Comparison of ENCODE assay signal across 21 cellular contexts in the genomic region with DNA sequence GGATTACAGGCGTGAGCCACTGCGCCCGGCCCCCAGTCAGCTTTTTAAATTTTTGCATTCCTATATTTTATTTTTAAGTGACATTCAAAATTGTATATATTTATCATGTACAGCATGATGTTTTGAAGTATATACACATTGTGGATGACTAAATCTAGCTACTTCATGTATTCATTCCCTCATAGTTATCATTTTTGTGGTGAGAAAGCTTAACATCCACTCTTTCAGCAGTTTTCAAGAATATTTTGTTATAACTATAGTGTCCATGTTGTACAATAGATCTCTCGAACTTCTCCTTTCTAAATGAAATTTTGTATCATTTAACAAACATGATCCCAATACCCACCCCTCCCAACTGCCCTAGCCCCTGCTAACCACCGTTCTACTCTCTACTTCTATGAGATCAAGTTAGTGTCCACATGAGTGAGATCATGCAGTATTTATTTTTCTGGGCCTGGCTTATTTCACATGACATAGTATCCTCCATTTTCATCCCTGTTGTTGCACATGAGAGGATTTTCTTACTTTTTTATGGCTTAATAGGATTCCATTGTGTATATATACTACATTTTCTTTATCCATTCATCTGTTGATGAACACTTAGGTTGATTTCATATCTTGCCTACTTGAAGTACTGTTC. TPM values are rescaled to one million over a fixed set of nuclear protein-coding genes. Genes with fewer than 3 reads are reported as not detected.
"Had no signal": no experiment of that assay in that cellular context is flagged by ENCODE, and none has a peak within 500 bp of the region (broad histone marks: within the 10 kb centered on the region; RNA-seq: fewer than 3 reads in every experiment).

No MANE protein-coding gene starts in this region.

- H3K27me3 Mint-ChIP-seq: stimulated activated naive CD8-positive, alpha-beta T cell treated with anti-CD3 and anti-CD28 coated beads, Interleukin-15, Interleukin-2, amounts not matched to agents 100 ng/mL and 50 ng/mL, for 24 hours had no signal

- FAIRE-seq: keratinocyte had no signal

- H3K36me3 Mint-ChIP-seq: activated naive CD8-positive, alpha-beta T cell treated with anti-CD3 and anti-CD28 coated beads for 36 hours; memory B cell had no signal

- H3K27ac Mint-ChIP-seq: activated CD4-positive, alpha-beta T cell treated with anti-CD3 and anti-CD28 coated beads, Interleukin-2, amount 10 ng/mL, durations not matched to agents 7 days and 5 days; activated naive CD8-positive, alpha-beta T cell treated with anti-CD3 and anti-CD28 coated beads for 36 hours; activated T-helper 1 cell treated with anti-CD3 and anti-CD28 coated beads, Interleukin-12 subunit alpha, Interleukin-12 subunit beta, Interleukin-2, Interleukin-4 antibody, amounts not matched to agents 30 ng/mL and 10 ng/mL and 1 ng/mL, durations not matched to agents 14 hours and 24 hours and 36 hours; memory B cell; nephron progenitor cell; stimulated activated naive CD8-positive, alpha-beta T cell treated with anti-CD3 and anti-CD28 coated beads, Interleukin-15, Interleukin-2, amounts not matched to agents 100 ng/mL and 50 ng/mL, for 24 hours had no signal

- H3K4me1 Mint-ChIP-seq: activated CD4-positive, alpha-beta T cell treated with anti-CD3 and anti-CD28 coated beads, Interleukin-2, amount 10 ng/mL, durations not matched to agents 7 days and 5 days; activated naive CD8-positive, alpha-beta T cell treated with anti-CD3 and anti-CD28 coated beads for 36 hours; memory B cell; nephron progenitor cell had no signal

- DNase-seq: activated CD4-positive, alpha-beta T cell treated with anti-CD3 and anti-CD28 coated beads, Interleukin-2, amount 10 ng/mL, durations not matched to agents 7 days and 5 days; activated CD8-positive, alpha-beta memory T cell treated with anti-CD3 and anti-CD28 coated beads for 24 hours; activated naive CD8-positive, alpha-beta T cell treated with anti-CD3 and anti-CD28 coated beads for 36 hours; anterior cingulate cortex; cerebellar nuclear complex; left ventricle myocardium inferior; nephron progenitor cell; occipital lobe; psoas muscle; right lobe of liver; spleen; trophoblast cell had no signal

- H3K4me3 Mint-ChIP-seq: activated CD4-positive, alpha-beta T cell treated with anti-CD3 and anti-CD28 coated beads, Interleukin-2, amount 10 ng/mL, durations not matched to agents 7 days and 5 days; activated naive CD8-positive, alpha-beta T cell treated with anti-CD3 and anti-CD28 coated beads for 36 hours; activated T-helper 1 cell treated with anti-CD3 and anti-CD28 coated beads, Interleukin-12 subunit alpha, Interleukin-12 subunit beta, Interleukin-2, Interleukin-4 antibody, amounts not matched to agents 30 ng/mL and 10 ng/mL and 1 ng/mL, durations not matched to agents 14 hours and 24 hours and 36 hours; memory B cell; nephron progenitor cell; stimulated activated naive CD8-positive, alpha-beta T cell treated with anti-CD3 and anti-CD28 coated beads, Interleukin-15, Interleukin-2, amounts not matched to agents 100 ng/mL and 50 ng/mL, for 24 hours had no signal

- H3K9me3 ChIP-seq: breast epithelium, left ventricle myocardium inferior, psoas muscle, right lobe of liver, spleen, suprapubic skin had no signal

- ATAC-seq: psoas muscle, right lobe of liver had no signal

RNA-seq across cellular contexts. Expression of a gene that starts 56.9 kb away (rescaled TPM):
- total RNA-seq: activated naive CD8-positive, alpha-beta T cell treated with anti-CD3 and anti-CD28 coated beads for 36 hours; activated T-helper 1 cell treated with anti-CD3 and anti-CD28 coated beads, Interleukin-12 subunit alpha, Interleukin-12 subunit beta, Interleukin-2, Interleukin-4 antibody, amounts not matched to agents 30 ng/mL and 10 ng/mL and 1 ng/mL, durations not matched to agents 14 hours and 24 hours and 36 hours; breast epithelium; dermis microvascular lymphatic vessel endothelial cell; hepatocyte; left ventricle myocardium inferior; occipital lobe; psoas muscle; right lobe of liver; T-helper 2 cell treated with Interferon-gamma antibody and Interleukin-4, amounts not matched to agents 100 ng/mL and 5 ng/mL, for 36 hours had no signal
